In the genomic region with DNA sequence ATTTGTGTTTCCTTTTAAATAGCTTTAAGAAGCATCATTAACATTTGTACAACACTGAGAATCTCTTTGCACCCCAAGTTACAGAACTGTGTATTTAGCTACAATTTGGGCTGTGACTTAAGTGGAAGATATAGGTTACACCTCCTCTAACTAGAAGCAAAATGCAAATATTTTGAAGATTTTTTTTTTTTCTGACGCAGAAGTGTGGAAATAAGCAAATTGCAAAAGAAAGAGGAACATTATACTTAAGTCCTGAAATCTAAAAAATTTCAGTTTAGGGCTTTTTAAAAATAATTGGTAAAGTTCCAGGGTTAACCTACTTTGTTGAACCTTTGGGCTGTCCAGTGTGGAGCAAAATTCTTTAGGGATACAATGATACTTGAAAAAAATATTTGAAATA, we compare ENCODE assay signal across 8 cellular contexts.
"Had no signal": no experiment of that assay in that cellular context is flagged by ENCODE, and none has a peak within 500 bp of the region (broad histone marks: within the 10 kb centered on the region; RNA-seq: fewer than 3 reads in every experiment).

No MANE protein-coding gene starts in this region.

- H3K9me3 ChIP-seq: HAP-1 had no signal

- H3K36me3 ChIP-seq: HAP-1 had no signal

- H3K27ac ChIP-seq: GM23248, HL-60 had no signal

- H3K4me1 ChIP-seq: HAP-1 had no signal

- DNase-seq: GOT3, H7, HFFc6, KBM-7 had no signal

- ATAC-seq: HCT116 had no signal

- H3K9ac ChIP-seq: GM23248 had no signal

- H3K4me3 ChIP-seq: GM23248, HAP-1 had no signal

- H2AFZ ChIP-seq: GM23248 had no signal
